In genomic region chr17:38606646-38607611, GRCh38 we compare ENCODE assay signal across 8 cellular contexts. TPM values are rescaled to one million over a fixed set of nuclear protein-coding genes. Genes with fewer than 3 reads are reported as not detected.
A peak's percentile ranks its signal among the peaks of the same experiment; 100 is the strongest.
DNase-seq lines count a peak whose midpoint lies in the region; ATAC-seq, FAIRE-seq and TF ChIP-seq lines count a peak whose summit lies in the region.

No MANE protein-coding gene starts in this region.

- TF ChIP-seq CTCF in activated B cell treated with CpG ODN at 0.5 μM for 24 hours (IDR thresholded peaks at IDR 0.05), result peak; percentile 20
- TF ChIP-seq CTCF in smooth muscle cell (IDR thresholded peaks at IDR 0.05; ENCODE audit: borderline replicate concordance, insufficient read depth, poor library complexity, severe bottlenecking), result no peak
- no peak for TF ChIP-seq CTCF in endothelial cell (IDR thresholded peaks at IDR 0.05; ENCODE audit: unreplicated experiment)

- H3K27ac ChIP-seq in HUES48 (ENCODE audit: low read depth, low read length) (peak overlapping the region; percentile 86), smooth muscle cell (ENCODE audit: low read depth) (no peak overlapping the region), GM23248 (no peak overlapping the region)

- intact Hi-C loops in activated B cell treated with CpG ODN at 0.5 μM for 24 hours (cut with micrococcal nuclease), result loop anchor here (1.0 kb wide), 1 partner anchor 49 kb away; no protein-coding TSS in a partner anchor

- H3K4me3 Mint-ChIP-seq in activated B cell treated with CpG ODN at 0.5 μM for 24 hours (peak overlapping the region; percentile 66), endothelial cell (ENCODE audit: unreplicated experiment) (no peak overlapping the region)

- H3K9ac ChIP-seq in HUES48 (ENCODE audit: low read depth, low read length) (no peak overlapping the region), smooth muscle cell (ENCODE audit: low read depth) (no peak overlapping the region), GM23248 (no peak overlapping the region)

- in situ Hi-C loops in GM23248 (cut with MboI), result no loop called here

- H3K36me3 ChIP-seq in HUES48 (ENCODE audit: control insufficient read depth, insufficient read depth, low read length) (no peaks in the 10 kb centered on the region), smooth muscle cell (ENCODE audit: low read depth) (no peaks in the 10 kb centered on the region), GM23248 (ENCODE audit: low read depth) (no peaks in the 10 kb centered on the region)

- H3K4me3 ChIP-seq in HUES48 (ENCODE audit: low read depth, low read length), result peak overlapping the region; percentile 69
- H3K4me3 ChIP-seq in smooth muscle cell, result peak overlapping the region; percentile 56
- H3K4me3 ChIP-seq in GM23248, result no peak overlapping the region

- H3K9me3 ChIP-seq in HUES48 (ENCODE audit: control insufficient read depth, insufficient read depth, low read length) (peaks cover 2% of the 10 kb centered on the region; the same call in 1 of the 2 replicates), smooth muscle cell (replicated peaks; ENCODE audit: low read depth) (no peaks in the 10 kb centered on the region), GM23248 (ENCODE audit: low read depth) (no peaks in the 10 kb centered on the region)

- DNase-seq in activated B cell treated with CpG ODN at 0.5 μM for 24 hours (no peak), hypothalamus (lab: John Stamatoyannopoulos, UW) (peak in 49 of 51 donors; percentile 24 to 92 (median 69)), smooth muscle cell (lab: John Stamatoyannopoulos, UW; ENCODE audit: unreplicated experiment) (no peak), endothelial cell (ENCODE audit: low spot score) (no peak), HTR-8/SVneo (ENCODE audit: insufficient read length, low spot score) (no peak), GM23248 (no peak)

- H4K20me1 ChIP-seq in smooth muscle cell (ENCODE audit: low read depth), result no peaks in the 10 kb centered on the region
- no peaks in the 10 kb centered on the region for H4K20me1 ChIP-seq in GM23248 (ENCODE audit: insufficient read depth)

- no peaks in the 10 kb centered on the region for H3K9me2 ChIP-seq in GM23248 (ENCODE audit: insufficient read depth)

- no peak for FAIRE-seq in HTR-8/SVneo (lab: Jason Lieb, UNC)

- H3K9me3 Mint-ChIP-seq in activated B cell treated with CpG ODN at 0.5 μM for 24 hours (peaks cover 3% of the 10 kb centered on the region), endothelial cell (ENCODE audit: unreplicated experiment) (no peaks in the 10 kb centered on the region)

- CTCF ChIA-PET in activated B cell treated with CpG ODN at 0.5 μM for 24 hours (lab: Charles Lee), result interaction anchor here (2.2 kb wide), 1 partner anchor 61 kb away, joined by 5 read pairs; no protein-coding TSS in a partner anchor

- peak overlapping the region; percentile 88 for H3K4me2 ChIP-seq in smooth muscle cell
- no peak overlapping the region for H3K4me2 ChIP-seq in GM23248 (ENCODE audit: unreplicated experiment)

- POLR2A ChIA-PET in activated B cell treated with CpG ODN at 0.5 μM for 24 hours (lab: Charles Lee), result no interaction called here

- peaks cover 11% of the 10 kb centered on the region for H3K4me1 Mint-ChIP-seq in activated B cell treated with CpG ODN at 0.5 μM for 24 hours
- peaks cover 12% of the 10 kb centered on the region for H3K4me1 Mint-ChIP-seq in endothelial cell (ENCODE audit: unreplicated experiment)

- H3K27ac Mint-ChIP-seq in activated B cell treated with CpG ODN at 0.5 μM for 24 hours (no peak overlapping the region), endothelial cell (ENCODE audit: unreplicated experiment) (no peak overlapping the region)

- H3K36me3 Mint-ChIP-seq in activated B cell treated with CpG ODN at 0.5 μM for 24 hours (ENCODE audit: low read depth) (no peaks in the 10 kb centered on the region), endothelial cell (ENCODE audit: low read depth, unreplicated experiment) (peaks cover 9% of the 10 kb centered on the region)

- peaks cover 59% of the 10 kb centered on the region for H3K27me3 Mint-ChIP-seq in activated B cell treated with CpG ODN at 0.5 μM for 24 hours
- peaks cover 14% of the 10 kb centered on the region for H3K27me3 Mint-ChIP-seq in endothelial cell (ENCODE audit: unreplicated experiment)

- H3K27me3 ChIP-seq in HUES48 (ENCODE audit: control insufficient read depth, insufficient read depth, low read length), result peaks cover 47% of the 10 kb centered on the region
- peaks cover 79% of the 10 kb centered on the region for H3K27me3 ChIP-seq in smooth muscle cell (ENCODE audit: low read depth)
- peaks cover 35% of the 10 kb centered on the region for H3K27me3 ChIP-seq in GM23248 (replicated peaks; ENCODE audit: insufficient read depth)

- no peak overlapping the region for H2AFZ ChIP-seq in smooth muscle cell (ENCODE audit: low read depth)
- no peak overlapping the region for H2AFZ ChIP-seq in GM23248

- H3K79me2 ChIP-seq in smooth muscle cell (ENCODE audit: low read depth) (no peaks in the 10 kb centered on the region), GM23248 (ENCODE audit: insufficient read depth) (no peaks in the 10 kb centered on the region)

- no peak for ATAC-seq in activated B cell treated with CpG ODN at 0.5 μM for 24 hours (ENCODE audit: low read depth)
- ATAC-seq in GM18868 (IDR thresholded peaks at IDR 0.05; ENCODE audit: unreplicated experiment), result no peak

- 18% methylated on average over 28 of the region's 30 CpGs for WGBS in smooth muscle cell (ENCODE audit: low lambda C conversion rate)
- 19% methylated on average over 27 to 29 of the region's 30 CpGs for WGBS in GM23248 (ENCODE audit: low coverage in 1 of 2, low lambda C conversion rate in 2 of 2, missing lambda C conversion rate in 2 of 2), 2 experiments

- no peaks in the 10 kb centered on the region for H3F3A ChIP-seq in smooth muscle cell (ENCODE audit: low read depth)
- no peaks in the 10 kb centered on the region for H3F3A ChIP-seq in GM23248 (ENCODE audit: insufficient read depth)

- peaks cover 45% of the 10 kb centered on the region for H3K4me1 ChIP-seq in HUES48 (ENCODE audit: control insufficient read depth, insufficient read depth, low read length)
- peaks cover 13% of the 10 kb centered on the region for H3K4me1 ChIP-seq in smooth muscle cell (ENCODE audit: low read depth)
- H3K4me1 ChIP-seq in GM23248 (ENCODE audit: insufficient read depth), result no peaks in the 10 kb centered on the region

RNA-seq across cellular contexts. Expression of gene SRCIN1, which starts 1.2 kb away (rescaled TPM):
- 0.24 and 0.35 TPM in 2 replicates for total RNA-seq in activated B cell treated with CpG ODN at 0.5 μM for 24 hours
- total RNA-seq in smooth muscle cell, result 0.09 and 0.90 TPM in 2 replicates
- polyA plus RNA-seq in smooth muscle cell, result 0.16 and 0.72 TPM in 2 replicates
- 0.59 TPM for total RNA-seq in endothelial cell (ENCODE audit: unreplicated experiment)
- not detected in 2 replicates for total RNA-seq in GM23248 (2014; rRNA removed; shearing (Covaris generic))
- not detected in 2 replicates for polyA plus RNA-seq in GM23248 (2016; fragmentation: Nextera tagmentation; extraction: Ambion mirVana)

Comparison
In these comparisons a context has a peak if more than half of its experiments do, and no peak if none do; other contexts are left out.
1. DNase-seq: peak in hypothalamus (49 of 51); none in activated B cell treated with CpG ODN at 0.5 μM for 24 hours (single experiment), smooth muscle cell (single experiment), endothelial cell (single experiment), HTR-8/SVneo (single experiment) and GM23248 (single experiment).